In genomic region chr19:49923055-49924003, GRCh38 we compare ENCODE assay signal across 14 cellular contexts. TPM values are rescaled to one million over a fixed set of nuclear protein-coding genes. Genes with fewer than 3 reads are reported as not detected.
DNase-seq lines count a peak whose midpoint lies in the region; FAIRE-seq and TF ChIP-seq lines count a peak whose summit lies in the region.
"Had no signal": no experiment of that assay in that cellular context is flagged by ENCODE, and none has a peak within 500 bp of the region (broad histone marks: within the 10 kb centered on the region; RNA-seq: fewer than 3 reads in every experiment).

No MANE protein-coding gene starts in this region.

- peaks cover 23% of the 10 kb centered on the region for H3K79me1 ChIP-seq in H1 (ENCODE audit: low read depth, low read length)

- intact Hi-C loops in posterior vena cava (cut with DNase I), result no loop called here

- H3K27me3 ChIP-seq in NT2/D1 (ENCODE audit: insufficient read depth, insufficient read length) (no peaks in the 10 kb centered on the region), H1 (replicated peaks in 1 of 4; ENCODE audit: control insufficient read depth in 3 of 4, extremely low read depth in 1 of 4, insufficient read depth in 3 of 4, low read length in 3 of 4) (no peaks in the 10 kb centered on the region)
- H3K27me3 ChIP-seq: sigmoid colon, tibial artery had no signal

- TF ChIP-seq POLR2A in H1 (IDR thresholded peaks at IDR 0.05; ENCODE audit: control extremely low read depth in 1 of 2, low read depth in 2 of 2, low read length in 2 of 2), result peak in 1 of 2 experiments; percentile 16; a peak in 1 of 3 replicates

- peak overlapping the region; percentile 77; the same call in 1 of the 2 replicates for H2AK5ac ChIP-seq in H1 (ENCODE audit: low read depth, low read length)

- H3K79me2 ChIP-seq in H1 (ENCODE audit: control insufficient read depth in 1 of 2, insufficient read depth in 2 of 2, low read length in 2 of 2), result peaks cover 20 to 94% of the 10 kb centered on the region in 2 experiments

- no peak for TF ChIP-seq EP300 in H1 (IDR thresholded peaks at IDR 0.05; ENCODE audit: borderline replicate concordance in 1 of 2, low read depth in 2 of 2, low read length in 2 of 2)

- TF ChIP-seq CTCF in H1 (IDR thresholded peaks at IDR 0.05; ENCODE audit: control extremely low read depth in 1 of 3, insufficient read depth in 1 of 3, low read depth in 1 of 3, low read length in 3 of 3), result no peak

- peaks cover 2% of the 10 kb centered on the region; the same call in 1 of the 2 replicates for H3K23me2 ChIP-seq in H1 (ENCODE audit: low read depth, low read length)

- H2BK12ac ChIP-seq in H1 (ENCODE audit: low read depth, low read length), result peak overlapping the region; percentile 35; the same call in 1 of the 2 replicates

- peaks cover 41% of the 10 kb centered on the region for H3K4me1 ChIP-seq in NT2/D1 (ENCODE audit: insufficient read depth, insufficient read length)
- peaks cover 0 to 19% (median 4%) of the 10 kb centered on the region in 4 experiments; a peak in 5 of 7 replicates for H3K4me1 ChIP-seq in H1 (replicated peaks in 1 of 4; ENCODE audit: control insufficient read depth in 3 of 4, insufficient read depth in 4 of 4, low read length in 3 of 4)

- no peak overlapping the region for H3K18ac ChIP-seq in H1 (ENCODE audit: extremely low read depth, low read length)

- H4K20me1 ChIP-seq in H1 (replicated peaks in 1 of 2; ENCODE audit: control insufficient read depth in 1 of 2, insufficient read depth in 2 of 2, low read length in 2 of 2), result peaks cover 46 to 54% of the 10 kb centered on the region in 2 experiments

- no peak overlapping the region for H2BK120ac ChIP-seq in H1 (replicated peaks; ENCODE audit: low read depth, low read length)

- no peak overlapping the region for H3K14ac ChIP-seq in H1 (ENCODE audit: insufficient read length)

- no peak for FAIRE-seq in H1 (lab: Jason Lieb, UNC)

- H3K9me3 ChIP-seq in NT2/D1 (ENCODE audit: insufficient read depth, low read length), result no peaks in the 10 kb centered on the region
- H3K9me3 ChIP-seq in H1 (ENCODE audit: insufficient read depth in 2 of 2, low read depth in 1 of 2, low read length in 1 of 2), result no peaks in the 10 kb centered on the region
- H3K9me3 ChIP-seq: sigmoid colon, tibial artery had no signal

- H4K5ac ChIP-seq in H1 (ENCODE audit: insufficient read length, low read depth, low read length), result no peak overlapping the region

- no peak overlapping the region for H2BK20ac ChIP-seq in H1 (ENCODE audit: low read length)

- H3K56ac ChIP-seq in H1 (replicated peaks; ENCODE audit: insufficient read length, low read depth, low read length), result no peak overlapping the region

- peaks cover 84% of the 10 kb centered on the region for H3K36me3 ChIP-seq in NT2/D1 (ENCODE audit: insufficient read depth, insufficient read length, low read length)
- H3K36me3 ChIP-seq in H1 (ENCODE audit: control insufficient read depth in 2 of 4, insufficient read depth in 4 of 4, low read length in 3 of 4), result peaks cover 19 to 50% (median 34%) of the 10 kb centered on the region in 4 experiments

- H4K91ac ChIP-seq in H1 (replicated peaks; ENCODE audit: insufficient read length, low read length), result no peak overlapping the region

- peak overlapping the region; percentile 50 for H3K9ac ChIP-seq in NT2/D1 (ENCODE audit: insufficient read length, low read depth)
- H3K9ac ChIP-seq in H1 (replicated peaks in 1 of 4; ENCODE audit: extremely low read depth in 1 of 4, low read depth in 3 of 4, low read length in 3 of 4), result no peak overlapping the region

- H3K4me2 ChIP-seq in H1 (ENCODE audit: insufficient read depth in 1 of 2, low read depth in 2 of 2, low read length in 2 of 2), result no peak overlapping the region

- no peak for TF ChIP-seq RAD21 in H1 (IDR thresholded peaks at IDR 0.05 in 1 of 2, conservative IDR thresholded peaks at IDR 0.05 in 1 of 2; ENCODE audit: low read depth in 2 of 2, low read length in 2 of 2)

- H2BK15ac ChIP-seq in H1 (ENCODE audit: low read length), result no peak overlapping the region

- H3K27ac ChIP-seq in H1 (ENCODE audit: low read depth, low read length), result no peak overlapping the region
- H3K27ac ChIP-seq: sigmoid colon, tibial artery had no signal

- H3K4me3 ChIP-seq in NT2/D1 (ENCODE audit: insufficient read length, low read depth) (no peak overlapping the region), H1 (ENCODE audit: extremely low read depth in 1 of 4, insufficient read depth in 2 of 4, low read depth in 3 of 4, low read length in 4 of 4) (no peak overlapping the region)
- H3K4me3 ChIP-seq: sigmoid colon, tibial artery had no signal

- no peak overlapping the region for H2AFZ ChIP-seq in H1 (ENCODE audit: low read length)

- DNase-seq in SIG-M5 treated with dmso at 0.1 percent for 504 hours (lab: John Stamatoyannopoulos, UW; ENCODE audit: unreplicated experiment), result peak; percentile 32
- DNase-seq in SIG-M5 (lab: John Stamatoyannopoulos, UW), result no peak
- DNase-seq in NT2/D1 (ENCODE audit: low read depth, low spot score), result no peak
- DNase-seq in H1 (ENCODE audit: low read depth in 1 of 2, low spot score in 2 of 2), result no peak
- peak; percentile 88 for DNase-seq in posterior vena cava (ENCODE audit: low spot score)
- no peak for DNase-seq in activated effector memory CD4-positive, alpha-beta T cell treated with Interleukin-2 at 50 U/mL for 16 hours
- DNase-seq in HuH-7.5 (ENCODE audit: low spot score), result no peak
- no peak for DNase-seq in UCSD-AML1 (lab: John Stamatoyannopoulos, UW; ENCODE audit: unreplicated experiment)
- DNase-seq: 8988T, activated gamma-delta T cell treated with Interleukin-2 at 50 U/mL for 16 hours, NCI-H2227 treated with DMSO at 0.1 percent for 48 hours, sigmoid colon, tibial artery had no signal

- H4K8ac ChIP-seq in H1 (ENCODE audit: extremely low read depth, insufficient read depth, low read length), result peak overlapping the region; percentile 71; the same call in 1 of the 2 replicates

- peak overlapping the region; percentile 87; the same call in 1 of the 2 replicates for H2BK5ac ChIP-seq in H1 (ENCODE audit: low read depth, low read length)

- CTCF ChIA-PET in H1 (lab: Charles Lee; ENCODE audit: partially characterized antibody), result no interaction called here

- WGBS in H1 (ENCODE audit: extremely low coverage in 1 of 2, insufficient coverage in 1 of 2, insufficient read length in 1 of 2, insufficient replicate concordance in 2 of 2, low coverage in 1 of 2, low lambda C conversion rate in 2 of 2, missing lambda C conversion rate in 1 of 2), 2 experiments, result 94% methylated on average over 31 of the region's 31 CpGs; no CpG with 5 or more reads in 1 of the 2 experiments

- POLR2A ChIA-PET in H1 (lab: Charles Lee; ENCODE audit: partially characterized antibody), result interaction anchor here (0.6 to 15.1 kb wide), 8 partner anchors 10 to 175 kb away, joined by 3 to 373 read pairs (median 4); no protein-coding TSS in a partner anchor

- no peak overlapping the region for H3K23ac ChIP-seq in H1 (ENCODE audit: insufficient read length)

- no peak overlapping the region for H3K4ac ChIP-seq in H1 (replicated peaks; ENCODE audit: insufficient read length, low read depth, low read length)

RNA-seq across cellular contexts. Expression of gene ATF5, which starts 5.7 kb away (rescaled TPM):
- total RNA-seq in H1 (2021; fragmentation: NEBNext Ultra II Directional; extraction: Animal tissue kit (Norgen Biotek cat#: 25700)), result 13.1 TPM in 2 replicates
- 6.2 and 25.0 TPM in 2 replicates for polyA plus RNA-seq in H1 (2011; rRNA removed)
- 14.2 TPM for polyA plus RNA-seq in H1 (2011; cell fraction: cytosol; rRNA removed)
- polyA plus RNA-seq in H1 (2011; cell fraction: nucleus; rRNA removed), result 11.7 TPM
- 8.1 to 13.9 TPM (median 12.5 TPM) in 4 replicates for polyA plus RNA-seq in H1 (2012, experiment 1 of 2)
- 11.9 TPM for polyA plus RNA-seq in H1 (2012, experiment 2 of 2)
- 10.9 TPM for polyA plus RNA-seq in H1 (2013, experiment 1 of 2)
- polyA plus RNA-seq in H1 (2013, experiment 2 of 2), result 10.2 TPM
- 0.83 and 1.7 TPM in 2 replicates for polyA minus RNA-seq in H1 (2011; rRNA and poly(A)+ RNA removed)
- polyA minus RNA-seq in H1 (2011; cell fraction: cytosol; rRNA and poly(A)+ RNA removed), result 4.8 TPM
- 3.0 TPM for polyA minus RNA-seq in H1 (2011; cell fraction: nucleus; rRNA and poly(A)+ RNA removed)
- 10 to 100 TPM; 18.8 to 37.0 TPM for total RNA-seq in posterior vena cava

RNA-seq across cellular contexts. Expression of gene NUP62, which starts 6.0 kb away (rescaled TPM):
- total RNA-seq in H1 (2021; fragmentation: NEBNext Ultra II Directional; extraction: Animal tissue kit (Norgen Biotek cat#: 25700)), result 106 and 107 TPM in 2 replicates
- polyA plus RNA-seq in H1 (2011; rRNA removed), result 50.0 and 60.0 TPM in 2 replicates
- polyA plus RNA-seq in H1 (2011; cell fraction: cytosol; rRNA removed), result 38.7 TPM
- 35.8 TPM for polyA plus RNA-seq in H1 (2011; cell fraction: nucleus; rRNA removed)
- polyA plus RNA-seq in H1 (2012, experiment 1 of 2), result 56.0 to 96.8 TPM (median 85.0 TPM) in 4 replicates
- 58.7 TPM for polyA plus RNA-seq in H1 (2012, experiment 2 of 2)
- polyA plus RNA-seq in H1 (2013, experiment 1 of 2), result 65.6 TPM
- polyA plus RNA-seq in H1 (2013, experiment 2 of 2), result 65.7 TPM
- 24.9 and 28.6 TPM in 2 replicates for polyA minus RNA-seq in H1 (2011; rRNA and poly(A)+ RNA removed)
- 32.0 TPM for polyA minus RNA-seq in H1 (2011; cell fraction: cytosol; rRNA and poly(A)+ RNA removed)
- polyA minus RNA-seq in H1 (2011; cell fraction: nucleus; rRNA and poly(A)+ RNA removed), result 29.1 TPM
- 10 to 100 TPM; 21.9 to 27.1 TPM for total RNA-seq in posterior vena cava

RNA-seq across cellular contexts. Expression of gene IL4I1, which starts 26.6 kb away (rescaled TPM):
- 0.67 and 0.76 TPM in 2 replicates for total RNA-seq in H1 (2021; fragmentation: NEBNext Ultra II Directional; extraction: Animal tissue kit (Norgen Biotek cat#: 25700))
- polyA plus RNA-seq in H1 (2011; rRNA removed), result 0.30 and 0.41 TPM in 2 replicates
- polyA plus RNA-seq in H1 (2011; cell fraction: cytosol; rRNA removed), result 0.37 TPM
- 0.74 TPM for polyA plus RNA-seq in H1 (2011; cell fraction: nucleus; rRNA removed)
- polyA plus RNA-seq in H1 (2012, experiment 1 of 2), result 0.21 to 0.86 TPM (median 0.43 TPM) in 3 of 4 replicates, not detected in the other
- polyA plus RNA-seq in H1 (2012, experiment 2 of 2), result not detected
- 0.36 TPM for polyA plus RNA-seq in H1 (2013, experiment 1 of 2)
- 0.52 TPM for polyA plus RNA-seq in H1 (2013, experiment 2 of 2)
- polyA minus RNA-seq in H1 (2011; rRNA and poly(A)+ RNA removed), result 0.15 and 0.54 TPM in 2 replicates
- polyA minus RNA-seq in H1 (2011; cell fraction: cytosol; rRNA and poly(A)+ RNA removed), result 0.95 TPM
- polyA minus RNA-seq in H1 (2011; cell fraction: nucleus; rRNA and poly(A)+ RNA removed), result 1.4 TPM
- total RNA-seq in posterior vena cava, result 1 to 10 TPM; 1.1 to 1.3 TPM
- total RNA-seq: MCF 10A had no signal

RNA-seq across cellular contexts. Expression of gene SIGLEC11, which starts 37.6 kb away (rescaled TPM):
- not detected in 2 replicates for total RNA-seq in H1 (2021; fragmentation: NEBNext Ultra II Directional; extraction: Animal tissue kit (Norgen Biotek cat#: 25700))
- polyA plus RNA-seq in H1 (2011; rRNA removed), result 0.14 and 0.18 TPM in 2 replicates
- polyA plus RNA-seq in H1 (2011; cell fraction: cytosol; rRNA removed), result not detected
- 0.14 TPM for polyA plus RNA-seq in H1 (2011; cell fraction: nucleus; rRNA removed)
- 0.15 to 0.17 TPM in 2 of 4 replicates, not detected in the others for polyA plus RNA-seq in H1 (2012, experiment 1 of 2)
- not detected for polyA plus RNA-seq in H1 (2012, experiment 2 of 2)
- polyA plus RNA-seq in H1 (2013, experiment 1 of 2), result not detected
- polyA plus RNA-seq in H1 (2013, experiment 2 of 2), result 0.04 TPM
- not detected in 2 replicates for polyA minus RNA-seq in H1 (2011; rRNA and poly(A)+ RNA removed)
- polyA minus RNA-seq in H1 (2011; cell fraction: cytosol; rRNA and poly(A)+ RNA removed), result not detected
- polyA minus RNA-seq in H1 (2011; cell fraction: nucleus; rRNA and poly(A)+ RNA removed), result not detected
- total RNA-seq in posterior vena cava, result 1 to 10 TPM in 1 of 2 donors, under 1 TPM in 1; 0.95 to 3.3 TPM
- total RNA-seq: MCF 10A had no signal

RNA-seq across cellular contexts. Expression of gene TBC1D17, which starts 45.8 kb away (rescaled TPM):
- total RNA-seq in H1 (2021; fragmentation: NEBNext Ultra II Directional; extraction: Animal tissue kit (Norgen Biotek cat#: 25700)), result 44.9 and 47.6 TPM in 2 replicates
- polyA plus RNA-seq in H1 (2011; rRNA removed), result 30.3 and 53.7 TPM in 2 replicates
- 23.2 TPM for polyA plus RNA-seq in H1 (2011; cell fraction: cytosol; rRNA removed)
- polyA plus RNA-seq in H1 (2011; cell fraction: nucleus; rRNA removed), result 73.8 TPM
- polyA plus RNA-seq in H1 (2012, experiment 1 of 2), result 41.7 to 47.2 TPM (median 43.5 TPM) in 4 replicates
- 52.8 TPM for polyA plus RNA-seq in H1 (2012, experiment 2 of 2)
- polyA plus RNA-seq in H1 (2013, experiment 1 of 2), result 34.8 TPM
- polyA plus RNA-seq in H1 (2013, experiment 2 of 2), result 35.2 TPM
- 24.6 and 29.7 TPM in 2 replicates for polyA minus RNA-seq in H1 (2011; rRNA and poly(A)+ RNA removed)
- polyA minus RNA-seq in H1 (2011; cell fraction: cytosol; rRNA and poly(A)+ RNA removed), result 27.0 TPM
- 27.3 TPM for polyA minus RNA-seq in H1 (2011; cell fraction: nucleus; rRNA and poly(A)+ RNA removed)
- total RNA-seq in posterior vena cava, result 10 to 100 TPM; 28.7 to 36.3 TPM

Comparison
In these comparisons a context has a peak if more than half of its experiments do, and no peak if none do; other contexts are left out.
1. DNase-seq: peak in SIG-M5 treated with dmso at 0.1 percent for 504 hours (single experiment) and posterior vena cava (single experiment); none in SIG-M5 (single experiment), NT2/D1 (single experiment), H1 (0 of 2), activated effector memory CD4-positive, alpha-beta T cell treated with Interleukin-2 at 50 U/mL for 16 hours (single experiment), HuH-7.5 (single experiment) and UCSD-AML1 (single experiment).